Comparison of ENCODE assay signal across 21 cellular contexts in genomic region chr17:21679256-21680146, GRCh38. TPM values are rescaled to one million over a fixed set of nuclear protein-coding genes. Genes with fewer than 3 reads are reported as not detected.
DNase-seq lines count a peak whose midpoint lies in the region; ATAC-seq, FAIRE-seq and TF ChIP-seq lines count a peak whose summit lies in the region.
"Had no signal": no experiment of that assay in that cellular context is flagged by ENCODE, and none has a peak within 500 bp of the region (broad histone marks: within the 10 kb centered on the region; RNA-seq: fewer than 3 reads in every experiment).

No MANE protein-coding gene starts in this region.

- H3K9me3 Mint-ChIP-seq in endodermal cell: peaks cover 92% of the 10 kb centered on the region

- CTCF ChIA-PET in K562 (lab: Yijun Ruan, JAX; ENCODE audit: low intra/inter-chr PET ratio): no interaction called here

- WGBS in K562 (ENCODE audit: insufficient coverage, low coverage, missing lambda C conversion rate): 43% methylated on average over 38 of the region's 62 CpGs
- 90% methylated on average over 52 to 62 of the region's 62 CpGs for WGBS in endodermal cell (ENCODE audit: insufficient coverage in 1 of 2, insufficient read length in 1 of 2), 2 experiments

- no peaks in the 10 kb centered on the region for H3K36me3 ChIP-seq in K562 (ENCODE audit: control insufficient read depth, insufficient read depth, low read length)
- H3K36me3 ChIP-seq in endodermal cell (ENCODE audit: control insufficient read depth, insufficient read depth, low read length): no peaks in the 10 kb centered on the region
- H3K36me3 ChIP-seq: HAP-1 had no signal

- ATAC-seq in K562: no peak
- no peak for ATAC-seq in sciatic nerve

- H3K27ac ChIP-seq in K562 (ENCODE audit: extremely low read depth, low read depth, low read length): no peak overlapping the region
- H3K27ac ChIP-seq in endodermal cell (ENCODE audit: low read depth, low read length): no peak overlapping the region

- peak overlapping the region; percentile 80; the same call in 1 of the 2 replicates for H2AFZ ChIP-seq in K562 (ENCODE audit: low read depth, low read length)

- no peak for TF ChIP-seq EP300 in K562 (IDR thresholded peaks at IDR 0.05; ENCODE audit: low read length)

- H3K9me3 ChIP-seq in K562 (replicated peaks; ENCODE audit: control insufficient read depth, insufficient read depth, low read depth, low read length): no peaks in the 10 kb centered on the region
- peaks cover 12% of the 10 kb centered on the region for H3K9me3 ChIP-seq in endodermal cell (ENCODE audit: control insufficient read depth, low read length)
- H3K9me3 ChIP-seq: Caco-2, HAP-1 had no signal

- no peaks in the 10 kb centered on the region for H3K4me1 Mint-ChIP-seq in endodermal cell
- H3K4me1 Mint-ChIP-seq: CD14-positive monocyte had no signal

- no TSS peak for BruUV-seq in K562 (replicated peaks; lab: Mats Ljungman, UMichigan)

- intact Hi-C loops in K562 (cut with micrococcal nuclease) (no loop called here), sciatic nerve (cut with DNase I) (no loop called here)

- TF ChIP-seq POLR2A in K562 (conservative IDR thresholded peaks at IDR 0.05): no peak

- DNase-seq in activated CD8-positive, alpha-beta memory T cell treated with anti-CD3 and anti-CD28 coated beads, Interleukin-2, amount 50 U/mL, for 48 hours: peak; percentile 50
- DNase-seq in activated CD8-positive, alpha-beta memory T cell treated with anti-CD3 and anti-CD28 coated beads, Interleukin-2, amount 50 U/mL, for 4 hours: no peak
- DNase-seq in D721Med (ENCODE audit: insufficient read length, low spot score): no peak
- DNase-seq in K562 (ENCODE audit: extremely low read depth in 1 of 4, low spot score in 3 of 4): no peak
- DNase-seq in sciatic nerve (ENCODE audit: low spot score): peak; percentile 59
- DNase-seq in GDM1 (lab: John Stamatoyannopoulos, UW): no peak
- no peak for DNase-seq in endodermal cell
- DNase-seq in GF-D8 (lab: John Stamatoyannopoulos, UW): no peak
- DNase-seq: DMS53; IMR-90; MV-4-11; NCI-H1417 treated with DMSO at 0.1 percent for 48 hours; NCI-H2107; NCI-H226; NK-92 treated with Interleukin-12 subunit alpha and Interleukin-12 subunit beta, amount 100 ng/mL, for 24 hours; OCI-M1 had no signal

- H3K9me1 ChIP-seq in K562 (ENCODE audit: control insufficient read depth, insufficient read depth, low read length): no peaks in the 10 kb centered on the region

- H3K9ac ChIP-seq in K562 (ENCODE audit: insufficient read depth in 1 of 2, low read depth in 2 of 2, low read length in 2 of 2) (no peak overlapping the region), endodermal cell (ENCODE audit: extremely low read depth, low read length, poor library complexity, severe bottlenecking) (no peak overlapping the region)

- H3K27ac Mint-ChIP-seq in endodermal cell: no peak overlapping the region
- H3K27ac Mint-ChIP-seq: CD14-positive monocyte had no signal

- H3K4me3 Mint-ChIP-seq in endodermal cell: no peak overlapping the region
- H3K4me3 Mint-ChIP-seq: CD14-positive monocyte had no signal

- H3K4me3 ChIP-seq in K562: no peak overlapping the region
- H3K4me3 ChIP-seq in endodermal cell (ENCODE audit: low read length): no peak overlapping the region
- H3K4me3 ChIP-seq: HAP-1 had no signal

- in situ Hi-C loops in K562 (cut with MboI): loop anchor here (10.0 kb wide), 2 partner anchors 625 to 705 kb away; no protein-coding TSS in a partner anchor

- peak overlapping the region; percentile 70; the same call in 1 of the 2 replicates for H3K4me2 ChIP-seq in K562 (ENCODE audit: insufficient read depth, low read length)

- no peak for TF ChIP-seq RAD21 in K562 (CRISPR knock-in tag; conservative IDR thresholded peaks at IDR 0.05 in 1 of 2, IDR thresholded peaks at IDR 0.05 in 1 of 2)

- H3K27me3 ChIP-seq in K562 (ENCODE audit: control insufficient read depth in 2 of 2, insufficient read depth in 2 of 2, low read length in 2 of 2): peaks cover 0 to 33% of the 10 kb centered on the region in 2 experiments; a peak in 2 of 5 replicates
- H3K27me3 ChIP-seq in endodermal cell (ENCODE audit: control insufficient read depth, insufficient read depth, low read length, poor library complexity, severe bottlenecking): no peaks in the 10 kb centered on the region

- no peaks in the 10 kb centered on the region for H4K20me1 ChIP-seq in K562 (replicated peaks; ENCODE audit: control insufficient read depth, insufficient read depth, low read length)

- POLR2A ChIA-PET in K562 (lab: Yijun Ruan, JAX): no interaction called here

- H3K4me1 ChIP-seq in K562 (replicated peaks in 1 of 2; ENCODE audit: control insufficient read depth in 2 of 2, insufficient read depth in 2 of 2, low read length in 2 of 2) (peaks cover 3 to 28% of the 10 kb centered on the region in 2 experiments; a peak in 4 of 5 replicates), endodermal cell (ENCODE audit: control insufficient read depth, insufficient read depth, low read length) (no peaks in the 10 kb centered on the region)
- H3K4me1 ChIP-seq: Caco-2, HAP-1 had no signal

- peaks cover 7% of the 10 kb centered on the region for H3K36me3 Mint-ChIP-seq in endodermal cell (ENCODE audit: low read depth)
- H3K36me3 Mint-ChIP-seq: CD14-positive monocyte had no signal

- H3K27me3 Mint-ChIP-seq in endodermal cell (ENCODE audit: insufficient read depth): peaks cover 3% of the 10 kb centered on the region

- no peaks in the 10 kb centered on the region for H3K79me2 ChIP-seq in K562 (ENCODE audit: control insufficient read depth, insufficient read depth, low read length)

- TF ChIP-seq CTCF in D721Med (IDR thresholded peaks at IDR 0.05; ENCODE audit: insufficient read depth, missing control alignments) (peak; percentile 36), K562 (IDR thresholded peaks at IDR 0.05 in 2 of 3, conservative IDR thresholded peaks at IDR 0.05 in 1 of 3; ENCODE audit: insufficient read depth in 2 of 3, low read depth in 1 of 3, low read length in 3 of 3) (no peak; a peak in 1 of 6 replicates), endodermal cell (conservative IDR thresholded peaks at IDR 0.05) (no peak)

- FAIRE-seq in D721Med (lab: Jason Lieb, UNC): no peak
- FAIRE-seq in K562 (lab: Jason Lieb, UNC): no peak
- FAIRE-seq: GM12891 had no signal

TF ChIP-seq in K562, 482 proteins besides CTCF, POLR2A, EP300 and RAD21:
- TF ChIP-seq ZNF398 (CRISPR knock-in tag; IDR thresholded peaks at IDR 0.05): no peak

RNA-seq across cellular contexts. Expression of gene KCNJ18, which starts 12.8 kb away (rescaled TPM):
- total RNA-seq in K562 (2011; cell fraction: chromatin; rRNA removed; ENCODE audit: low replicate concordance): not detected in 2 replicates
- total RNA-seq in K562 (2011; cell fraction: nucleolus; rRNA removed): not detected in 2 replicates
- total RNA-seq in K562 (2011; cell fraction: nucleoplasm; rRNA removed): not detected in 2 replicates
- total RNA-seq in K562 (2014; rRNA removed) (not detected in 2 replicates), K562 (2014; rRNA removed; fragmentation: Illumina TruSeq; extraction: Trizol) (not detected in 2 replicates), K562 (2015; rRNA removed; fragmentation: Illumina TruSeq; extraction: Trizol) (not detected in 2 replicates), K562 (2021) (not detected in 2 replicates), sciatic nerve (not detected), endodermal cell (not detected)
- polyA plus RNA-seq in K562 (2011; rRNA removed) (not detected in 2 replicates), K562 (2014; fragmentation: Illumina TruSeq; extraction: Trizol) (not detected in 2 replicates), K562 (2014; fragmentation: Nextera tagmentation; extraction: Ambion mirVana) (not detected), K562 (2014; rRNA removed) (not detected in 2 replicates)
- not detected in 2 replicates for polyA plus RNA-seq in K562 (2011; cell fraction: cytosol; rRNA removed)
- polyA plus RNA-seq in K562 (2011; cell fraction: nucleus; rRNA removed): not detected in 2 replicates
- polyA plus RNA-seq in K562 (2012): 0.03 and 0.06 TPM in 2 replicates
- polyA minus RNA-seq in K562 (2011; rRNA and poly(A)+ RNA removed): not detected in 2 replicates
- polyA minus RNA-seq in K562 (2011; cell fraction: cytosol; rRNA and poly(A)+ RNA removed): not detected in 2 replicates
- polyA minus RNA-seq in K562 (2011; cell fraction: nucleus; rRNA and poly(A)+ RNA removed): not detected in 2 replicates
- not detected for polyA plus RNA-seq in endodermal cell (2013, experiment 1 of 2)
- polyA plus RNA-seq in endodermal cell (2013, experiment 2 of 2): not detected
- total RNA-seq: A172, Caco-2, IMR-90 had no signal
- polyA plus RNA-seq: CD14-positive monocyte, IMR-90 had no signal

Comparison
In these comparisons a context has a peak if more than half of its experiments do, and no peak if none do; other contexts are left out.
1. DNase-seq: peak in activated CD8-positive, alpha-beta memory T cell treated with anti-CD3 and anti-CD28 coated beads, Interleukin-2, amount 50 U/mL, for 48 hours (single experiment) and sciatic nerve (single experiment); none in activated CD8-positive, alpha-beta memory T cell treated with anti-CD3 and anti-CD28 coated beads, Interleukin-2, amount 50 U/mL, for 4 hours (single experiment), D721Med (single experiment), K562 (0 of 4), GDM1 (single experiment), endodermal cell (single experiment) and GF-D8 (single experiment).